In the genomic region with DNA sequence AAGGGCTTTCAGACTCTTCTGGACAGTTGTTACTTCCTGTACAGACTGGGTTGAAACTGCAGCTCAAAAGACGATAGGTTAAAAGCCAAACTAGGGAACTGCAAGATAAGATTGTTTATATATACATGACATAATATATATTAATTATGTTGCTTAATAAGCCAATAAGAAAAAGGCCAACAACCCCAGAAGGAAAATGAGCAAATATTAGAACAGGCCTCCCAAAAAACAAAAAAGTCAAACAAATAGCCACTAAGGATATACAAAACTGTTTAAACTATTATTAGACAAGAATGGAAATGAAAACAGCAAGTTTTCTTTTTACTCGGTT, we compare ENCODE assay signal across 8 cellular contexts. TPM values are rescaled to one million over a fixed set of nuclear protein-coding genes. Genes with fewer than 3 reads are reported as not detected.
DNase-seq lines count a peak whose midpoint lies in the region; ATAC-seq and TF ChIP-seq lines count a peak whose summit lies in the region.

No MANE protein-coding gene starts in this region.

- H4K5ac ChIP-seq in IMR-90 (ENCODE audit: low read depth, low read length) = peak overlapping the region; percentile 90

- DNase-seq in AG04449 (ENCODE audit: low read depth, low spot score) (no peak), IMR-90 (no peak), cardiac fibroblast (ENCODE audit: low read depth in 2 of 2) (no peak), left colon (no peak)
- DNase-seq in naive thymus-derived CD4-positive, alpha-beta T cell = no peak
- no peak for DNase-seq in NK-92 treated with Interleukin-12 subunit alpha and Interleukin-12 subunit beta, amount 100 ng/mL, for 24 hours (lab: John Stamatoyannopoulos, UW)

- peak overlapping the region; percentile 20 for H2BK5ac ChIP-seq in IMR-90 (ENCODE audit: low read depth, low read length, poor library complexity, severe bottlenecking)

- peaks cover 6% of the 10 kb centered on the region for H3K36me3 ChIP-seq in IMR-90 (ENCODE audit: control insufficient read depth, insufficient read depth, low read length)
- peaks cover 0 to 28% (median 9%) of the 10 kb centered on the region in 3 experiments for H3K36me3 ChIP-seq in naive thymus-derived CD4-positive, alpha-beta T cell (ENCODE audit: control insufficient read depth in 2 of 3, insufficient read depth in 3 of 3, low read length in 3 of 3)

- peaks cover 2% of the 10 kb centered on the region; the same call in 1 of the 2 replicates for H3K9me1 ChIP-seq in IMR-90 (ENCODE audit: insufficient read depth, low read length)

- no peak overlapping the region for H3K9ac ChIP-seq in IMR-90 (ENCODE audit: low read depth, low read length)

- in situ Hi-C loops in IMR-90 (cut with MboI; ENCODE audit: low sequenced_read_pairs) = loop anchor here (25.0 kb wide), 1 partner anchor 502 kb away; no protein-coding TSS in a partner anchor

- peak overlapping the region; percentile 81 to 93 (median 89) for H3K4me3 Mint-ChIP-seq in naive thymus-derived CD4-positive, alpha-beta T cell

- no peak overlapping the region for H3K23ac ChIP-seq in IMR-90 (ENCODE audit: low read depth, low read length)

- no peaks in the 10 kb centered on the region; the same call in 1 of the 2 replicates for H3K4me1 ChIP-seq in IMR-90 (ENCODE audit: control insufficient read depth, insufficient read depth, low read length)
- peaks cover 5 to 14% of the 10 kb centered on the region in 2 donors for H3K4me1 ChIP-seq in naive thymus-derived CD4-positive, alpha-beta T cell (ENCODE audit: control insufficient read depth in 2 of 2, insufficient read depth in 2 of 2, low read length in 2 of 2)

- H2AK9ac ChIP-seq in IMR-90 (replicated peaks; ENCODE audit: low read depth, low read length, poor library complexity) = no peak overlapping the region

- POLR2A ChIA-PET in AG04449 (lab: Yijun Ruan, JAX) = no interaction called here
- POLR2A ChIA-PET in IMR-90 (lab: Charles Lee; ENCODE audit: unreplicated experiment) = no interaction called here
- POLR2A ChIA-PET in naive thymus-derived CD4-positive, alpha-beta T cell (lab: Charles Lee) = no interaction called here

- no peak overlapping the region for H2BK20ac ChIP-seq in IMR-90 (ENCODE audit: low read depth, low read length)

- H2BK15ac ChIP-seq in IMR-90 (ENCODE audit: low read depth, low read length) = no peak overlapping the region

- H2BK120ac ChIP-seq in IMR-90 (ENCODE audit: low read depth, low read length) = no peak overlapping the region

- H4K91ac ChIP-seq in IMR-90 (ENCODE audit: insufficient read depth, low read depth, low read length) = no peak overlapping the region

- peaks cover 18 to 33% (median 28%) of the 10 kb centered on the region in 7 donors for H3K4me1 Mint-ChIP-seq in naive thymus-derived CD4-positive, alpha-beta T cell

- peaks cover 19 to 39% (median 33%) of the 10 kb centered on the region in 5 donors for H3K36me3 Mint-ChIP-seq in naive thymus-derived CD4-positive, alpha-beta T cell

- no peak overlapping the region for H3K14ac ChIP-seq in IMR-90 (replicated peaks; ENCODE audit: low read depth, low read length)

- TF ChIP-seq CTCF in AG04449 (IDR thresholded peaks at IDR 0.05; ENCODE audit: insufficient read depth, low read length, missing control alignments) (no peak), IMR-90 (conservative IDR thresholded peaks at IDR 0.05; ENCODE audit: low read depth, low read length) (no peak), cardiac fibroblast (IDR thresholded peaks at IDR 0.05; ENCODE audit: low read depth, low read length) (no peak)

- peak overlapping the region; percentile 46 to 89 for H4K8ac ChIP-seq in IMR-90 (ENCODE audit: low read depth in 2 of 2, low read length in 2 of 2)

- H3K9me3 ChIP-seq in IMR-90 (ENCODE audit: control insufficient read depth, insufficient read depth, low read length) = no peaks in the 10 kb centered on the region
- H3K9me3 ChIP-seq in naive thymus-derived CD4-positive, alpha-beta T cell (ENCODE audit: control insufficient read depth in 2 of 3, low read length in 3 of 3) = peaks cover 0 to 15% (median 0%) of the 10 kb centered on the region in 3 experiments

- BruUV-seq in IMR-90 (replicated peaks; lab: Mats Ljungman, UMichigan) = no TSS peak

- peak overlapping the region; percentile 39; the same call in 1 of the 2 replicates for H3K18ac ChIP-seq in IMR-90 (ENCODE audit: low read depth, low read length)

- no peak for TF ChIP-seq RAD21 in IMR-90 (IDR thresholded peaks at IDR 0.05; ENCODE audit: low read length)

- TF ChIP-seq POLR2A in IMR-90 (IDR thresholded peaks at IDR 0.05; ENCODE audit: low read depth, low read length) = no peak

- peak overlapping the region; percentile 58; the same call in 1 of the 2 replicates for H3K4me2 ChIP-seq in IMR-90 (ENCODE audit: low read depth, low read length)

- peak overlapping the region; percentile 42; the same call in 1 of the 2 replicates for H3K56ac ChIP-seq in IMR-90 (ENCODE audit: extremely low read depth, insufficient read depth, low read length)

- no peaks in the 10 kb centered on the region for H4K20me1 ChIP-seq in IMR-90 (ENCODE audit: insufficient read depth, low read length)

- peak overlapping the region; percentile 93 for H2AFZ ChIP-seq in IMR-90 (replicated peaks; ENCODE audit: low read length, poor library complexity)

- H3K9me3 Mint-ChIP-seq in naive thymus-derived CD4-positive, alpha-beta T cell = peaks cover 0 to 37% (median 10%) of the 10 kb centered on the region in 11 donors

- dilution Hi-C loops in IMR-90 (cut with HindIII; ENCODE audit: low sequenced_read_pairs, unreplicated experiment) = no loop called here

- no peak overlapping the region for H2AK5ac ChIP-seq in IMR-90 (ENCODE audit: low read depth, low read length)

- peak overlapping the region; percentile 75 to 95 (median 92) for H3K27ac Mint-ChIP-seq in naive thymus-derived CD4-positive, alpha-beta T cell

- H3K27ac ChIP-seq in IMR-90 (ENCODE audit: insufficient read depth, low read length) = peak overlapping the region; percentile 42; the same call in 1 of the 2 replicates
- peak overlapping the region; percentile 82 for H3K27ac ChIP-seq in naive thymus-derived CD4-positive, alpha-beta T cell (ENCODE audit: low read depth, low read length)

- CTCF ChIA-PET in AG04449 (lab: Yijun Ruan, JAX) (interaction anchor here (1.5 kb wide), 1 partner anchor 9 kb away, joined by 4 read pairs; no protein-coding TSS in a partner anchor), IMR-90 (lab: Yijun Ruan, JAX) (no interaction called here)
- CTCF ChIA-PET in naive thymus-derived CD4-positive, alpha-beta T cell (lab: Charles Lee) = no interaction called here

- intact Hi-C loops in IMR-90 (cut with micrococcal nuclease) = loop anchor here (2.0 kb wide), 1 partner anchor 69 kb away; the partner anchor contains the start of gene CALB2
- intact Hi-C loops in naive thymus-derived CD4-positive, alpha-beta T cell (cut with micrococcal nuclease) = loop anchor here (1.0 to 5.0 kb wide), 10 partner anchors 173 to 857 kb away; partner anchors contain the start of genes VAC14 (in 2 of the 2), ZNF23 (in 2 of the 2), COG4 (in 1 of the 2) and DHX38 (in 1 of the 2)
- intact Hi-C loops in left colon (cut with DNase I, micrococcal nuclease) = no loop called here

- peaks cover 9 to 21% of the 10 kb centered on the region in 2 experiments for H3K79me1 ChIP-seq in IMR-90 (ENCODE audit: low read depth in 1 of 2, low read length in 2 of 2)

- H3K4ac ChIP-seq in IMR-90 (ENCODE audit: low read depth, low read length) = 0 out of 2 replicates have a peak overlapping the region, but pooled peaks have one; percentile 17

- peaks cover 13 to 26% (median 19%) of the 10 kb centered on the region in 5 donors for H3K27me3 Mint-ChIP-seq in naive thymus-derived CD4-positive, alpha-beta T cell

- H3K4me3 ChIP-seq in AG04449 (ENCODE audit: low read depth, low read length) (peak overlapping the region; percentile 80), IMR-90 (ENCODE audit: insufficient read depth, low read depth, low read length) (peak overlapping the region; percentile 67), cardiac fibroblast (replicated peaks in 1 of 2; ENCODE audit: low read depth in 2 of 2, low read length in 2 of 2) (peak overlapping the region; percentile 25 to 76)
- peak overlapping the region; percentile 87 for H3K4me3 ChIP-seq in naive thymus-derived CD4-positive, alpha-beta T cell (ENCODE audit: low read length)

- H3K27me3 ChIP-seq in IMR-90 (ENCODE audit: control insufficient read depth, insufficient read depth, low read length) = no peaks in the 10 kb centered on the region
- no peaks in the 10 kb centered on the region for H3K27me3 ChIP-seq in naive thymus-derived CD4-positive, alpha-beta T cell (ENCODE audit: control insufficient read depth in 2 of 2, insufficient read depth in 2 of 2, low read length in 2 of 2)

- no CpG with 5 or more reads among the region's 2 CpGs for WGBS in IMR-90 (ENCODE audit: extremely low coverage in 2 of 2, insufficient read length in 1 of 2), 2 experiments

- ATAC-seq in IMR-90 (ENCODE audit: low read depth) (no peak), HG02840 (IDR thresholded peaks at IDR 0.05; ENCODE audit: low FRiP score, unreplicated experiment) (no peak), left colon (no peak), GM18520 (IDR thresholded peaks at IDR 0.05; ENCODE audit: unreplicated experiment) (no peak)
- ATAC-seq in naive thymus-derived CD4-positive, alpha-beta T cell = no peak

TF ChIP-seq in IMR-90, 13 proteins besides CTCF, POLR2A, EP300 and RAD21:
- TF ChIP-seq BHLHE40 (IDR thresholded peaks at IDR 0.05; ENCODE audit: low read depth, low read length) = no peak
- no peak for TF ChIP-seq RFX5 (IDR thresholded peaks at IDR 0.05; ENCODE audit: low read depth, low read length)

RNA-seq across cellular contexts. Expression of gene CMTR2, which starts 0.5 kb away (rescaled TPM):
- total RNA-seq in IMR-90 (2012; rRNA removed) = 21.9 and 33.6 TPM in 2 replicates
- 6.9 and 10.6 TPM in 2 replicates for polyA plus RNA-seq in IMR-90 (2012; rRNA removed)
- polyA plus RNA-seq in IMR-90 (2012; cell fraction: cytosol; rRNA removed) = 3.0 and 3.4 TPM in 2 replicates
- 2.2 and 16.4 TPM in 2 replicates for polyA plus RNA-seq in IMR-90 (2012; cell fraction: nucleus; rRNA removed; ENCODE audit: low replicate concordance)
- 10 to 100 TPM in 4 of 5 experiments, 1 to 10 TPM in 1; 8.0 to 28.2 (median 22.3) TPM for total RNA-seq in naive thymus-derived CD4-positive, alpha-beta T cell
- polyA plus RNA-seq in naive thymus-derived CD4-positive, alpha-beta T cell = 10 to 100 TPM; 19.5 to 28.8 TPM
- 10 to 100 TPM; 17.7 to 21.8 TPM for total RNA-seq in left colon

RNA-seq across cellular contexts. Expression of gene HYDIN, which starts 59.2 kb away (rescaled TPM):
- under 0.01 and 0.18 TPM in 2 replicates for total RNA-seq in IMR-90 (2012; rRNA removed)
- 0.07 and 0.27 TPM in 2 replicates for polyA plus RNA-seq in IMR-90 (2012; rRNA removed)
- 0.03 TPM in 1 of 2 replicates, not detected in the other for polyA plus RNA-seq in IMR-90 (2012; cell fraction: cytosol; rRNA removed)
- 0.35 and 2.9 TPM in 2 replicates for polyA plus RNA-seq in IMR-90 (2012; cell fraction: nucleus; rRNA removed; ENCODE audit: low replicate concordance)
- total RNA-seq in naive thymus-derived CD4-positive, alpha-beta T cell = under 1 TPM in 3 of 5 experiments, not detected in 2; 0.13 to 0.89 (median 0.32) TPM
- polyA plus RNA-seq in naive thymus-derived CD4-positive, alpha-beta T cell = not detected
- 1 to 10 TPM in 1 of 2 donors, under 1 TPM in 1; 0.67 to 1.9 TPM for total RNA-seq in left colon

Comparison
In these comparisons a context has a peak if more than half of its experiments do, and no peak if none do; other contexts are left out.
1. intact Hi-C loops: an anchor here in IMR-90 (2.0 kb wide) and naive thymus-derived CD4-positive, alpha-beta T cell (1.0 to 5.0 kb wide); none called in left colon.